ENCODE assay signal across 1 cellular context in genomic region chr12:54935235-54935951, GRCh38.
TF ChIP-seq lines count a peak whose summit lies in the region.

No MANE protein-coding gene starts in this region.

TF ChIP-seq in K562, 482 proteins besides CTCF, POLR2A, EP300 and RAD21 (continued from another document and continues in another):
- no peak for TF ChIP-seq KAT2B (IDR thresholded peaks at IDR 0.05; ENCODE audit: low read depth, low read length)
- no peak for TF ChIP-seq RERE (CRISPR knock-in tag; IDR thresholded peaks at IDR 0.05; ENCODE audit: borderline replicate concordance)
- no peak for TF ChIP-seq ZNF384 (IDR thresholded peaks at IDR 0.05; ENCODE audit: low read depth, low read length)
- no peak for TF ChIP-seq SMARCB1 (IDR thresholded peaks at IDR 0.05; ENCODE audit: insufficient read length, low read depth)
- TF ChIP-seq EP400 (IDR thresholded peaks at IDR 0.05), result peak; percentile 34
- no peak for TF ChIP-seq ZNF274 (IDR thresholded peaks at IDR 0.05; ENCODE audit: borderline replicate concordance, low read depth, low read length)
- no peak for TF ChIP-seq ZC3H4 (CRISPR knock-in tag; IDR thresholded peaks at IDR 0.05; ENCODE audit: borderline replicate concordance)
- TF ChIP-seq TAL1 (IDR thresholded peaks at IDR 0.05), result no peak
- TF ChIP-seq PTRF (tag; IDR thresholded peaks at IDR 0.05), result no peak
- TF ChIP-seq ZNF407 (IDR thresholded peaks at IDR 0.05; ENCODE audit: low read depth), result no peak
- TF ChIP-seq WHSC1 (IDR thresholded peaks at IDR 0.05; ENCODE audit: low read length), result no peak
- TF ChIP-seq GABPA (tag; conservative IDR thresholded peaks at IDR 0.05; ENCODE audit: low read depth), result peak; percentile 32; the same call in 1 of the 2 replicates
- TF ChIP-seq XRCC3 (IDR thresholded peaks at IDR 0.05), result no peak
- no peak for TF ChIP-seq ELK1 (CRISPR knock-in tag; IDR thresholded peaks at IDR 0.05)
- TF ChIP-seq ATF4 (CRISPR knock-in tag; IDR thresholded peaks at IDR 0.05), result no peak
- no peak for TF ChIP-seq NEUROD1 (IDR thresholded peaks at IDR 0.05; ENCODE audit: borderline replicate concordance, low read depth, low read length, partially characterized antibody)
- TF ChIP-seq ATF2 (CRISPR knock-in tag; IDR thresholded peaks at IDR 0.05), result no peak
- TF ChIP-seq ZBTB2 (IDR thresholded peaks at IDR 0.05), result no peak
- peak; percentile 65; the same call in 1 of the 2 replicates for TF ChIP-seq ZNF589 (CRISPR knock-in tag; IDR thresholded peaks at IDR 0.05; ENCODE audit: low read depth)
- TF ChIP-seq ZNF217 (CRISPR knock-in tag; IDR thresholded peaks at IDR 0.05), result no peak
- TF ChIP-seq MAZ (CRISPR knock-in tag; conservative IDR thresholded peaks at IDR 0.05 in 1 of 2, IDR thresholded peaks at IDR 0.05 in 1 of 2), result no peak
- no peak for TF ChIP-seq SIRT6 (IDR thresholded peaks at IDR 0.05; ENCODE audit: low read depth, low read length)
- no peak for TF ChIP-seq FIP1L1 (IDR thresholded peaks at IDR 0.05; ENCODE audit: low read depth, low read length, poor library complexity, severe bottlenecking)
- TF ChIP-seq SMARCC2 (IDR thresholded peaks at IDR 0.05; ENCODE audit: low read depth), result no peak
- TF ChIP-seq CREB5 (CRISPR knock-in tag; IDR thresholded peaks at IDR 0.05), result no peak
- no peak for TF ChIP-seq ZBTB8A (IDR thresholded peaks at IDR 0.05; ENCODE audit: partially characterized antibody)
- TF ChIP-seq IRF1 (CRISPR knock-in tag; IDR thresholded peaks at IDR 0.05; ENCODE audit: borderline replicate concordance), result no peak
- no peak for TF ChIP-seq ZSCAN32 (CRISPR knock-in tag; IDR thresholded peaks at IDR 0.05)
- TF ChIP-seq KDM1A (IDR thresholded peaks at IDR 0.05), result no peak
- no peak for TF ChIP-seq YY1 (IDR thresholded peaks at IDR 0.05; ENCODE audit: borderline replicate concordance in 1 of 3, control insufficient read depth in 1 of 3, extremely low read depth in 1 of 3, insufficient read depth in 3 of 3, insufficient read length in 1 of 3, insufficient replicate concordance in 2 of 3, low read depth in 1 of 3, low read length in 2 of 3)
- no peak for TF ChIP-seq NCOR1 (IDR thresholded peaks at IDR 0.05)
- no peak for TF ChIP-seq ATF6 (CRISPR knock-in tag; IDR thresholded peaks at IDR 0.05)
- TF ChIP-seq JUND (IDR thresholded peaks at IDR 0.05; ENCODE audit: borderline replicate concordance, low read depth, low read length), result peak; percentile 85
- TF ChIP-seq JUND (tag; IDR thresholded peaks at IDR 0.05; ENCODE audit: borderline replicate concordance, low read depth, low read length), result peak; percentile 89
- no peak for TF ChIP-seq RNF2 (IDR thresholded peaks at IDR 0.05)
- no peak for TF ChIP-seq GATA2 (CRISPR knock-in tag; IDR thresholded peaks at IDR 0.05)
